Comparison of ENCODE assay signal across 10 cellular contexts in genomic region chr16:85390511-85391174, GRCh38.
DNase-seq lines count a peak whose midpoint lies in the region; ATAC-seq and TF ChIP-seq lines count a peak whose summit lies in the region.
"Had no signal": no experiment of that assay in that cellular context is flagged by ENCODE, and none has a peak within 500 bp of the region (broad histone marks: within the 10 kb centered on the region; RNA-seq: fewer than 3 reads in every experiment).

No MANE protein-coding gene starts in this region.

- in situ Hi-C loops in astrocyte of the cerebellum (cut with HindIII; ENCODE audit: low sequenced_read_pairs), result no loop called here

- peak; percentile 1 for DNase-seq in stimulated activated CD4-positive, alpha-beta T cell treated with anti-CD3 and anti-CD28 coated beads, Interleukin-4, amount 100 ng/mL, for 1 hour
- DNase-seq in stimulated activated CD4-positive, alpha-beta T cell treated with anti-CD3 and anti-CD28 coated beads, Interleukin-15, amount 100 ng/mL, for 24 hours, result no peak
- DNase-seq in astrocyte of the cerebellum (ENCODE audit: low read depth) (peak; percentile 79), left kidney (ENCODE audit: low read depth, low spot score) (peak; percentile 84), GM10248 (ENCODE audit: extremely low spot score) (no peak), progenitor cell of endocrine pancreas (ENCODE audit: low spot score, unreplicated experiment) (no peak)
- DNase-seq: naive B cell had no signal

- peaks cover 49% of the 10 kb centered on the region for H3K27me3 Mint-ChIP-seq in stimulated activated memory B cell treated with anti-CD40 and anti-IgM and Interleukin-4, amounts not matched to agents 10 μg/mL and 1 μg/mL and 100 μg/mL, for 72 hours
- H3K27me3 Mint-ChIP-seq in progenitor cell of endocrine pancreas, result peaks cover 6% of the 10 kb centered on the region

- no peak overlapping the region for H3K27ac Mint-ChIP-seq in stimulated activated memory B cell treated with anti-CD40 and anti-IgM and Interleukin-4, amounts not matched to agents 10 μg/mL and 1 μg/mL and 100 μg/mL, for 72 hours
- no peak overlapping the region for H3K27ac Mint-ChIP-seq in progenitor cell of endocrine pancreas
- H3K27ac Mint-ChIP-seq: naive B cell; T-helper 1 cell treated with Interleukin-12 subunit alpha and Interleukin-12 subunit beta and Interleukin-4 antibody, amounts not matched to agents 30 μg/mL and 1 μg/mL, for 36 hours had no signal

- no peaks in the 10 kb centered on the region for H3K4me1 Mint-ChIP-seq in stimulated activated memory B cell treated with anti-CD40 and anti-IgM and Interleukin-4, amounts not matched to agents 10 μg/mL and 1 μg/mL and 100 μg/mL, for 72 hours
- peaks cover 2% of the 10 kb centered on the region for H3K4me1 Mint-ChIP-seq in progenitor cell of endocrine pancreas (ENCODE audit: low read depth)

- ATAC-seq in HG03354 (IDR thresholded peaks at IDR 0.05; ENCODE audit: poor library complexity, severe bottlenecking, unreplicated experiment), result no peak
- ATAC-seq in stimulated activated memory B cell treated with anti-CD40 and anti-IgM and Interleukin-4, amounts not matched to agents 10 μg/mL and 1 μg/mL and 100 μg/mL, for 72 hours, result no peak

- TF ChIP-seq CTCF in astrocyte of the cerebellum (IDR thresholded peaks at IDR 0.05; ENCODE audit: low read depth, low read length, missing control alignments) (no peak), GM10248 (IDR thresholded peaks at IDR 0.05; ENCODE audit: control extremely low read depth, extremely low read depth, low read depth, missing control alignments) (no peak), progenitor cell of endocrine pancreas (IDR thresholded peaks at IDR 0.05; ENCODE audit: unreplicated experiment) (no peak)

- no peaks in the 10 kb centered on the region for H3K36me3 Mint-ChIP-seq in stimulated activated memory B cell treated with anti-CD40 and anti-IgM and Interleukin-4, amounts not matched to agents 10 μg/mL and 1 μg/mL and 100 μg/mL, for 72 hours
- H3K36me3 Mint-ChIP-seq in progenitor cell of endocrine pancreas (ENCODE audit: insufficient read depth), result no peaks in the 10 kb centered on the region

- H3K9me3 Mint-ChIP-seq in stimulated activated memory B cell treated with anti-CD40 and anti-IgM and Interleukin-4, amounts not matched to agents 10 μg/mL and 1 μg/mL and 100 μg/mL, for 72 hours, result peaks cover 10% of the 10 kb centered on the region
- no peaks in the 10 kb centered on the region for H3K9me3 Mint-ChIP-seq in progenitor cell of endocrine pancreas (ENCODE audit: low read depth)
- H3K9me3 Mint-ChIP-seq: T-helper 1 cell treated with Interleukin-12 subunit alpha and Interleukin-12 subunit beta and Interleukin-4 antibody, amounts not matched to agents 30 μg/mL and 1 μg/mL, for 36 hours had no signal

- CTCF ChIA-PET in GM10248 (lab: Yijun Ruan, JAX), result interaction anchor here (0.7 to 3.2 kb wide), 5 partner anchors 9 to 335 kb away, joined by 3 to 15 read pairs (median 5); no protein-coding TSS in a partner anchor

- POLR2A ChIA-PET in GM10248 (lab: Yijun Ruan, JAX), result no interaction called here

- no peak overlapping the region for H3K4me3 Mint-ChIP-seq in stimulated activated memory B cell treated with anti-CD40 and anti-IgM and Interleukin-4, amounts not matched to agents 10 μg/mL and 1 μg/mL and 100 μg/mL, for 72 hours
- no peak overlapping the region for H3K4me3 Mint-ChIP-seq in progenitor cell of endocrine pancreas (ENCODE audit: low read depth)
- H3K4me3 Mint-ChIP-seq: T-helper 1 cell treated with Interleukin-12 subunit alpha and Interleukin-12 subunit beta and Interleukin-4 antibody, amounts not matched to agents 30 μg/mL and 1 μg/mL, for 36 hours had no signal

- H3K4me3 ChIP-seq in astrocyte of the cerebellum (ENCODE audit: low read depth, low read length), result no peak overlapping the region

Comparison
In these comparisons a context has a peak if more than half of its experiments do, and no peak if none do; other contexts are left out.
1. DNase-seq: peak in stimulated activated CD4-positive, alpha-beta T cell treated with anti-CD3 and anti-CD28 coated beads, Interleukin-4, amount 100 ng/mL, for 1 hour (single experiment), astrocyte of the cerebellum (single experiment) and left kidney (single experiment); none in stimulated activated CD4-positive, alpha-beta T cell treated with anti-CD3 and anti-CD28 coated beads, Interleukin-15, amount 100 ng/mL, for 24 hours (single experiment), GM10248 (single experiment) and progenitor cell of endocrine pancreas (single experiment).